Comparison of ENCODE assay signal across 9 cellular contexts in genomic region chr9:68706579-68707201, GRCh38. TPM values are rescaled to one million over a fixed set of nuclear protein-coding genes. Genes with fewer than 3 reads are reported as not detected.
DNase-seq lines count a peak whose midpoint lies in the region; ATAC-seq and TF ChIP-seq lines count a peak whose summit lies in the region.
"Had no signal": no experiment of that assay in that cellular context is flagged by ENCODE, and none has a peak within 500 bp of the region (broad histone marks: within the 10 kb centered on the region; RNA-seq: fewer than 3 reads in every experiment).

No MANE protein-coding gene starts in this region.

- POLR2A ChIA-PET in MCF 10A (lab: Yijun Ruan, JAX): no interaction called here

- dilution Hi-C loops in mammary epithelial cell (cut with HindIII; ENCODE audit: low sequenced_read_pairs): no loop called here

- BruUV-seq in MCF 10A (replicated peaks; lab: Mats Ljungman, UMichigan) (no TSS peak), mammary epithelial cell (replicated peaks; lab: Mats Ljungman, UMichigan) (no TSS peak)

- H3K27ac ChIP-seq in mammary epithelial cell (ENCODE audit: insufficient read depth, low read depth, low read length) (no peak overlapping the region), ovary (no peak overlapping the region)

- no peak for TF ChIP-seq EP300 in ovary (IDR thresholded peaks at IDR 0.05)

- TF ChIP-seq POLR2A in ovary (IDR thresholded peaks at IDR 0.05): no peak

- WGBS in mammary epithelial cell (ENCODE audit: low coverage, missing lambda C conversion rate): 66% methylated on average over 13 of the region's 13 CpGs
- WGBS in ovary, 3 donors: 18 to 33% (median 25%) methylated on average over 13 of the region's 13 CpGs

- H3K36me3 ChIP-seq in mammary epithelial cell (ENCODE audit: insufficient read depth, low read length): no peaks in the 10 kb centered on the region
- H3K36me3 ChIP-seq in ovary: no peaks in the 10 kb centered on the region

- H3K4me1 ChIP-seq in mammary epithelial cell (ENCODE audit: insufficient read depth, low read length) (peaks cover 9% of the 10 kb centered on the region), ovary (ENCODE audit: insufficient read depth) (no peaks in the 10 kb centered on the region)

- H3K4me2 ChIP-seq in mammary epithelial cell (ENCODE audit: insufficient read depth, low read depth, low read length): no peak overlapping the region

- H3K4me3 ChIP-seq in mammary epithelial cell (replicated peaks in 1 of 3; ENCODE audit: insufficient read depth in 1 of 3, low read depth in 2 of 3, low read length in 3 of 3) (no peak overlapping the region), ovary (peak overlapping the region; percentile 55)

- intact Hi-C loops in MCF 10A (cut with micrococcal nuclease): no loop called here
- intact Hi-C loops in mammary epithelial cell (cut with micrococcal nuclease): no loop called here
- intact Hi-C loops in ovary (cut with DNase I): no loop called here
- intact Hi-C loops in sciatic nerve (cut with DNase I): no loop called here

- no peak overlapping the region for H3K9ac ChIP-seq in mammary epithelial cell (ENCODE audit: insufficient read depth, low read length)

- peak overlapping the region; percentile 64 for H3K4me3 Mint-ChIP-seq in MCF 10A (ENCODE audit: unreplicated experiment)
- H3K4me3 Mint-ChIP-seq in central memory CD8-positive, alpha-beta T cell: peak overlapping the region; percentile 71

- H3K4me1 Mint-ChIP-seq in MCF 10A (ENCODE audit: insufficient read depth, unreplicated experiment): no peaks in the 10 kb centered on the region
- peaks cover 5% of the 10 kb centered on the region for H3K4me1 Mint-ChIP-seq in central memory CD8-positive, alpha-beta T cell

- H3K9me3 Mint-ChIP-seq in MCF 10A (ENCODE audit: unreplicated experiment): no peaks in the 10 kb centered on the region
- H3K9me3 Mint-ChIP-seq in central memory CD8-positive, alpha-beta T cell: no peaks in the 10 kb centered on the region

- H3K27me3 ChIP-seq in mammary epithelial cell (ENCODE audit: insufficient read depth, low read length) (peaks cover 24% of the 10 kb centered on the region), ovary (no peaks in the 10 kb centered on the region)

- in situ Hi-C loops in mammary epithelial cell (cut with MboI; ENCODE audit: low sequenced_read_pairs in 2 of 2): no loop called here

- no peaks in the 10 kb centered on the region for H3K79me2 ChIP-seq in mammary epithelial cell (ENCODE audit: insufficient read depth, low read length)

- no peaks in the 10 kb centered on the region for H3K36me3 Mint-ChIP-seq in MCF 10A (ENCODE audit: insufficient read depth, unreplicated experiment)
- H3K36me3 Mint-ChIP-seq in central memory CD8-positive, alpha-beta T cell (ENCODE audit: insufficient read depth): no peaks in the 10 kb centered on the region

- CTCF ChIA-PET in MCF 10A (lab: Yijun Ruan, JAX): interaction anchor here (0.8 kb wide), 1 partner anchor 127 kb away, joined by 3 read pairs; no protein-coding TSS in a partner anchor
- CTCF ChIA-PET in mammary epithelial cell (lab: Charles Lee; ENCODE audit: low non-redundant PET): no interaction called here

- DNase-seq in MCF 10A (ENCODE audit: unreplicated experiment) (no peak), mammary epithelial cell (no peak), ovary (no peak), sciatic nerve (ENCODE audit: low spot score) (no peak), GF-D8 (lab: John Stamatoyannopoulos, UW) (no peak)
- DNase-seq in central memory CD8-positive, alpha-beta T cell (ENCODE audit: low spot score in 2 of 2): no peak
- DNase-seq: DND-41 had no signal

- TF ChIP-seq CTCF in MCF 10A (IDR thresholded peaks at IDR 0.05; ENCODE audit: unreplicated experiment) (no peak), mammary epithelial cell (conservative IDR thresholded peaks at IDR 0.05 in 1 of 2, IDR thresholded peaks at IDR 0.05 in 1 of 2; ENCODE audit: extremely low read depth in 1 of 2, insufficient read depth in 1 of 2, low read depth in 1 of 2, low read length in 2 of 2) (no peak), ovary (IDR thresholded peaks at IDR 0.05) (no peak)

- no peak overlapping the region for H3K27ac Mint-ChIP-seq in MCF 10A (ENCODE audit: low read depth, unreplicated experiment)
- no peak overlapping the region for H3K27ac Mint-ChIP-seq in central memory CD8-positive, alpha-beta T cell (ENCODE audit: low read depth)

- H4K20me1 ChIP-seq in mammary epithelial cell (ENCODE audit: insufficient read depth, low read length): no peaks in the 10 kb centered on the region

- ATAC-seq in HG03108 (IDR thresholded peaks at IDR 0.05; ENCODE audit: unreplicated experiment): peak; percentile 30
- no peak for ATAC-seq in central memory CD8-positive, alpha-beta T cell (replicated peaks; ENCODE audit: extremely low read depth, poor library complexity, severe bottlenecking)
- ATAC-seq in sciatic nerve: no peak
- no peak for ATAC-seq in SK-N-SH treated with all-trans-retinoic acid at 6 μM for 48 hours

- H2AFZ ChIP-seq in mammary epithelial cell (ENCODE audit: low read depth, low read length): no peak overlapping the region

- peaks cover 87% of the 10 kb centered on the region for H3K27me3 Mint-ChIP-seq in MCF 10A (ENCODE audit: insufficient read depth, unreplicated experiment)
- peaks cover 89% of the 10 kb centered on the region for H3K27me3 Mint-ChIP-seq in central memory CD8-positive, alpha-beta T cell

- H3K9me3 ChIP-seq in mammary epithelial cell (replicated peaks; ENCODE audit: insufficient read depth, low read length): no peaks in the 10 kb centered on the region
- no peaks in the 10 kb centered on the region for H3K9me3 ChIP-seq in ovary

TF ChIP-seq in SK-N-SH treated with all-trans-retinoic acid at 6 μM for 48 hours, 23 proteins besides CTCF, POLR2A, EP300 and RAD21 (continues in another document):
- TF ChIP-seq ZNF8 (CRISPR knock-in tag; IDR thresholded peaks at IDR 0.05) (no peak), CREB5 (CRISPR knock-in tag; IDR thresholded peaks at IDR 0.05; ENCODE audit: low read depth) (no peak), ZFP3 (CRISPR knock-in tag; IDR thresholded peaks at IDR 0.05) (no peak), RARB (CRISPR knock-in tag; IDR thresholded peaks at IDR 0.05) (no peak), TOX (CRISPR knock-in tag; IDR thresholded peaks at IDR 0.05; ENCODE audit: borderline replicate concordance) (no peak), TSHZ2 (CRISPR knock-in tag; IDR thresholded peaks at IDR 0.05) (no peak), POU6F1 (CRISPR knock-in tag; IDR thresholded peaks at IDR 0.05; ENCODE audit: borderline replicate concordance, low read depth) (no peak), ZC3H10 (CRISPR knock-in tag; IDR thresholded peaks at IDR 0.05) (no peak), ZNF565 (CRISPR knock-in tag; conservative IDR thresholded peaks at IDR 0.05; ENCODE audit: low read depth) (no peak), GLIS3 (CRISPR knock-in tag; IDR thresholded peaks at IDR 0.05) (no peak), ZNF70 (CRISPR knock-in tag; IDR thresholded peaks at IDR 0.05) (no peak)

RNA-seq across cellular contexts. Expression of gene PIP5K1B, which starts 1.6 kb away (rescaled TPM):
- total RNA-seq in MCF 10A (2022) (0.16 TPM in 1 of 2 replicates, not detected in the other), mammary epithelial cell (under 1 TPM in 1 of 2 donors, not detected in 1; 0.17 TPM), ovary (1 to 10 TPM in 4 of 7 donors, under 1 TPM in 3; 0.36 to 3.4 (median 1.0) TPM), sciatic nerve (2.0 TPM)
- polyA plus RNA-seq in mammary epithelial cell (not detected), ovary (1 to 10 TPM in 1 of 2 donors, under 1 TPM in 1; 0.86 to 3.3 TPM)
- polyA minus RNA-seq in mammary epithelial cell: not detected
